13 cellular contexts compared by ENCODE assay signal in genomic region chr7:88106430-88106829, GRCh38.
"Had no signal": no experiment of that assay in that cellular context is flagged by ENCODE, and none has a peak within 500 bp of the region (broad histone marks: within the 10 kb centered on the region; RNA-seq: fewer than 3 reads in every experiment).

No MANE protein-coding gene starts in this region.

- FAIRE-seq: astrocyte, TTC549 had no signal

- H3K4me1 Mint-ChIP-seq: T-helper 17 cell had no signal

- H3K4me3 ChIP-seq: dorsolateral prefrontal cortex, psoas muscle, right lobe of liver, thyroid gland had no signal

- H3K4me3 Mint-ChIP-seq: nephron, T-helper 17 cell had no signal

- H3K27me3 ChIP-seq: dorsolateral prefrontal cortex, right lobe of liver, thyroid gland had no signal

- DNase-seq: activated CD4-positive, CD25-positive, alpha-beta regulatory T cell; activated effector memory CD4-positive, alpha-beta T cell treated with Interleukin-2 at 50 U/mL for 16 hours; dorsolateral prefrontal cortex; hippocampal formation; mesendoderm; occipital lobe; psoas muscle; right lobe of liver; T-helper 17 cell; thyroid gland had no signal

- H3K36me3 ChIP-seq: right lobe of liver, thyroid gland had no signal

- ATAC-seq: psoas muscle, right lobe of liver, T-helper 17 cell had no signal

- H3K9me3 Mint-ChIP-seq: nephron had no signal

- H3K27ac Mint-ChIP-seq: nephron, T-helper 17 cell had no signal
